Comparison of ENCODE assay signal across 8 cellular contexts in the genomic region with DNA sequence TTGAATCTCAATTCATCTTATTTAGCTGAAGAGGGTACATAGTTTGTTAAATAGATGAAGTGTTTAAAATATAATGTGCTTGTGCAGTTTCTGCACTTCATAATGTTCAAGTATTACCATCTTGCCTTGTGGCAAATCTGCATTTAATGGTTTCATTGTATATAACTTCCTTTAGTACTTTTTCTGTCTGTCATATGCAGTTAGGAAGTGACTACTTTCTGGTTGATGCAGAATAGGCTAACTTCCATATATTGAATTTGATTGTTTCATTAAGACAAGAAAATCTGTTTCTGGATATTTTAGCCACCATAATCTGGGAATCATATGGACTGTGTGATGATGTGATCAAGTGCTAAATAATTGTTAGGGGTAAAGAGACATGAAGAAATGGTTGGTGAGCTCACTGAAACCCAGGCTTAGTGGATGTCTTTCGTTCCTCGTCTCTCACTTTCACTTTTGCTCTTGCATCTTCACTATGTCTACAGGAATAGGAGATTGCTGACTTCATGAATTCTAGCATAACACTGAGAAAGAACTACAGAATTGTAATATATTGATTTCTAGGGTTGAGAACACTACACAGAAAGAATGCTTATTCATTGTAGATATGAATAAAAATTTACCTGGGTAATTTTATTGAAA. TPM values are rescaled to one million over a fixed set of nuclear protein-coding genes. Genes with fewer than 3 reads are reported as not detected.
DNase-seq lines count a peak whose midpoint lies in the region; ATAC-seq and TF ChIP-seq lines count a peak whose summit lies in the region.

No MANE protein-coding gene starts in this region.

- H3K27ac ChIP-seq in neutrophil, result no peak overlapping the region

- H3K9me3 ChIP-seq in neutrophil, result no peaks in the 10 kb centered on the region

- H3K36me3 Mint-ChIP-seq in activated naive CD8-positive, alpha-beta T cell treated with anti-CD3 and anti-CD28 coated beads, Interleukin-2, amount 50 U/mL, for 24 hours (ENCODE audit: low read depth), result no peaks in the 10 kb centered on the region

- peaks cover 24% of the 10 kb centered on the region for H3K27me3 Mint-ChIP-seq in activated naive CD8-positive, alpha-beta T cell treated with anti-CD3 and anti-CD28 coated beads, Interleukin-2, amount 50 U/mL, for 24 hours

- DNase-seq in CD1c-positive myeloid dendritic cell (ENCODE audit: extremely low spot score) (peak; percentile 12), AG20443 (ENCODE audit: low spot score) (no peak), AG08395 (ENCODE audit: low spot score) (no peak), D341Med (ENCODE audit: low spot score) (no peak)
- DNase-seq in Jurkat, Clone E6-1 (ENCODE audit: low read depth, low spot score), result peak; percentile 65
- no peak for DNase-seq in activated naive CD8-positive, alpha-beta T cell treated with anti-CD3 and anti-CD28 coated beads, Interleukin-2, amount 50 U/mL, for 24 hours

- peak overlapping the region; percentile 79 for H3K4me3 Mint-ChIP-seq in activated naive CD8-positive, alpha-beta T cell treated with anti-CD3 and anti-CD28 coated beads, Interleukin-2, amount 50 U/mL, for 24 hours

- peak; percentile 31 for ATAC-seq in GM19397 (IDR thresholded peaks at IDR 0.05; ENCODE audit: unreplicated experiment)
- ATAC-seq in activated naive CD8-positive, alpha-beta T cell treated with anti-CD3 and anti-CD28 coated beads, Interleukin-2, amount 50 U/mL, for 24 hours, result peak; percentile 60

- peaks cover 21 to 24% of the 10 kb centered on the region in 2 experiments for H3K4me1 ChIP-seq in neutrophil (ENCODE audit: control insufficient read depth in 1 of 2, insufficient read depth in 1 of 2, low read depth in 1 of 2, low read length in 1 of 2)

- no peaks in the 10 kb centered on the region for H3K9me3 Mint-ChIP-seq in activated naive CD8-positive, alpha-beta T cell treated with anti-CD3 and anti-CD28 coated beads, Interleukin-2, amount 50 U/mL, for 24 hours

- no peaks in the 10 kb centered on the region for H3K27me3 ChIP-seq in neutrophil

- peak overlapping the region; percentile 46 for H3K27ac Mint-ChIP-seq in activated naive CD8-positive, alpha-beta T cell treated with anti-CD3 and anti-CD28 coated beads, Interleukin-2, amount 50 U/mL, for 24 hours

- H3K4me1 Mint-ChIP-seq in activated naive CD8-positive, alpha-beta T cell treated with anti-CD3 and anti-CD28 coated beads, Interleukin-2, amount 50 U/mL, for 24 hours, result peaks cover 27% of the 10 kb centered on the region

- no peak for TF ChIP-seq CTCF in neutrophil (IDR thresholded peaks at IDR 0.05)

- no peaks in the 10 kb centered on the region for H3K36me3 ChIP-seq in neutrophil

- H3K4me3 ChIP-seq in Jurkat, Clone E6-1 (ENCODE audit: low read length), result peak overlapping the region; percentile 42
- H3K4me3 ChIP-seq in neutrophil (ENCODE audit: low read depth in 1 of 2, low read length in 1 of 2), result peak overlapping the region; percentile 23 to 24

RNA-seq across cellular contexts. Expression of a gene that starts 3.5 kb away (rescaled TPM):
- 1.3 TPM for polyA plus RNA-seq in Jurkat, Clone E6-1 (2012; ENCODE audit: insufficient read depth, insufficient read length)

Comparison
In these comparisons a context has a peak if more than half of its experiments do, and no peak if none do; other contexts are left out.
1. DNase-seq: peak in CD1c-positive myeloid dendritic cell (single experiment) and Jurkat, Clone E6-1 (single experiment); none in activated naive CD8-positive, alpha-beta T cell treated with anti-CD3 and anti-CD28 coated beads, Interleukin-2, amount 50 U/mL, for 24 hours (single experiment), AG20443 (single experiment), AG08395 (single experiment) and D341Med (single experiment).